2 cellular contexts compared by ENCODE assay signal in genomic region chr11:30860970-30861369, GRCh38.
A peak's percentile ranks its signal among the peaks of the same experiment; 100 is the strongest.
TF ChIP-seq lines count a peak whose summit lies in the region.

No MANE protein-coding gene starts in this region.

TF ChIP-seq in GM23338, 12 proteins besides CTCF, POLR2A, EP300 and RAD21 (continued from another document):
- TF ChIP-seq ZNF462 (CRISPR knock-in tag; IDR thresholded peaks at IDR 0.05) (no peak), JUNB (IDR thresholded peaks at IDR 0.05; ENCODE audit: unreplicated experiment) (no peak), STAT1 (IDR thresholded peaks at IDR 0.05; ENCODE audit: unreplicated experiment) (no peak), ETS1 (IDR thresholded peaks at IDR 0.05) (no peak), ZNF331 (CRISPR knock-in tag; IDR thresholded peaks at IDR 0.05; ENCODE audit: low read depth) (no peak), EZH2 (IDR thresholded peaks at IDR 0.05; ENCODE audit: low read depth, unreplicated experiment) (no peak), CREB1 (CRISPR knock-in tag; IDR thresholded peaks at IDR 0.05; ENCODE audit: low read depth) (no peak), ZNF114 (CRISPR knock-in tag; IDR thresholded peaks at IDR 0.05) (no peak), POLR2AphosphoS5 (IDR thresholded peaks at IDR 0.05; ENCODE audit: low read depth) (no peak), REST (IDR thresholded peaks at IDR 0.05; ENCODE audit: unreplicated experiment) (no peak), NANOG (IDR thresholded peaks at IDR 0.05; ENCODE audit: borderline replicate concordance) (no peak)
TF ChIP-seq in GM23338: peak in this region for 0.

TF ChIP-seq in HepG2, 621 proteins besides CTCF, POLR2A, EP300 and RAD21 (continued from another document):
- no peak for TF ChIP-seq ZNF512 (CRISPR knock-in tag; IDR thresholded peaks at IDR 0.05)
- no peak for TF ChIP-seq ATAD3A (CRISPR knock-in tag; IDR thresholded peaks at IDR 0.05)
- no peak for TF ChIP-seq DPF2 (CRISPR knock-in tag; IDR thresholded peaks at IDR 0.05; ENCODE audit: borderline replicate concordance, low read depth)
- TF ChIP-seq ZXDC (CRISPR knock-in tag; IDR thresholded peaks at IDR 0.05) = no peak
- no peak for TF ChIP-seq SOX6 (IDR thresholded peaks at IDR 0.05)
- TF ChIP-seq SOX6 (CRISPR knock-in tag; IDR thresholded peaks at IDR 0.05) = peak; percentile 20; the same call in 1 of the 2 replicates
- peak; percentile 18; the same call in 1 of the 2 replicates for TF ChIP-seq ZGPAT (CRISPR knock-in tag; IDR thresholded peaks at IDR 0.05)
